8 cellular contexts compared by ENCODE assay signal in the genomic region with DNA sequence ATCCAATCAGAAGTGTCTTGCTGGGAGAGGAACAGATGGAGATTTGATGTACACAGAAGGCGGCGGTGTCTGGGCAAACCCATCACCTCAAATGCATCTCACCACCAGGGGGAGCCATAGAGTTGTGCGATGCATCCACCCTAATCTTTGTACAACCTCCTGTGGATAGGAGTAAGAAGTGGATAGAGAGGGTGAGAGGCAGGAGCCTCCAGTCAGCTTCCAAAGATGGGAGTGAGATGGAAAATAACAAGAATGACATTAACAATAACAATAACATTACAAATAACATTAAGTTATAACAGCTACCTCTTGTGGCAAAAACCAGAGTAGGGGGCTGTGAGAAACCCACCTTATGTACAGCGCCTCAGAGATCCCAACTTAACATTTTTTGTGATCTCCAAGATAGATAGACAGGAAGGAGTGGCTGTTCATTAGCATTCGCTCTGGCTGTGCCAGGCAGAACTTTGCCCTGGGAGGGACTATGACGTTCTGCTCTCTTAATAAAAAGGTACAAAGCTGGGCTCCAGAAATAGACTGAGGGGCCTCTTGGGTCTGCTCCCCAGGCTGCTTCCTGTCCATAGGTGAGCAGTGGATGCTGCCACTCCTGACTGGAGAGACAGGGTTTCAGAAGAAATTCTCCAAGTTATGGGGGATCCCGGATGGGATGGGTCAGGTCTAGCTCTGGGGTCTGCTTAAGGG. TPM values are rescaled to one million over a fixed set of nuclear protein-coding genes. Genes with fewer than 3 reads are reported as not detected.
DNase-seq lines count a peak whose midpoint lies in the region; ATAC-seq and TF ChIP-seq lines count a peak whose summit lies in the region.

No MANE protein-coding gene starts in this region.

- no peaks in the 10 kb centered on the region for H3K9me2 ChIP-seq in OCI-LY7 (ENCODE audit: insufficient read depth, low read length)

- no peak for TF ChIP-seq POLR2A in esophagus muscularis mucosa (IDR thresholded peaks at IDR 0.05; ENCODE audit: low read depth)

- H3K9me3 ChIP-seq in OCI-LY7 (ENCODE audit: low read length) (no peaks in the 10 kb centered on the region), esophagus muscularis mucosa (no peaks in the 10 kb centered on the region)

- BruUV-seq in OCI-LY7 (replicated peaks; lab: Mats Ljungman, UMichigan) = no TSS peak

- H3K4me3 ChIP-seq in HL-60 (replicated peaks; ENCODE audit: insufficient read depth, low read length) (no peak overlapping the region), OCI-LY7 (ENCODE audit: low read depth, low read length, poor library complexity, severe bottlenecking) (no peak overlapping the region), esophagus muscularis mucosa (no peak overlapping the region)

- peaks cover 3% of the 10 kb centered on the region for H3K9me3 Mint-ChIP-seq in nephron
- H3K9me3 Mint-ChIP-seq in stimulated activated naive B cell treated with anti-CD40 and anti-IgM and Interleukin-4, amounts not matched to agents 10 μg/mL and 1 μg/mL and 100 μg/mL, for 72 hours = peaks cover 0 to 2% of the 10 kb centered on the region in 2 donors

- DNase-seq in CD1c-positive myeloid dendritic cell (ENCODE audit: extremely low spot score) (peak; percentile 87), HL-60 (ENCODE audit: low read depth in 1 of 2, low spot score in 1 of 2) (peak; percentile 55 to 89), OCI-LY7 (ENCODE audit: low spot score) (peak; percentile 76), activated T-cell treated with anti-CD3 and anti-CD28 coated beads for 1 hour (ENCODE audit: low read depth) (peak; percentile 82), esophagus muscularis mucosa (ENCODE audit: extremely low spot score) (peak; percentile 95)
- DNase-seq in stimulated activated naive B cell treated with anti-CD40 and anti-IgM and Interleukin-4, amounts not matched to agents 10 μg/mL and 1 μg/mL and 100 μg/mL, for 72 hours = peak; percentile 66

- peak; percentile 94 for ATAC-seq in stimulated activated naive B cell treated with anti-CD40 and anti-IgM and Interleukin-4, amounts not matched to agents 10 μg/mL and 1 μg/mL and 100 μg/mL, for 72 hours (replicated peaks)
- ATAC-seq in HG03571 (IDR thresholded peaks at IDR 0.05; ENCODE audit: unreplicated experiment) = no peak

- intact Hi-C loops in OCI-LY7 (cut with micrococcal nuclease; ENCODE audit: unreplicated experiment) = loop anchor here (1.0 kb wide), 1 partner anchor 184 kb away; no protein-coding TSS in a partner anchor
- intact Hi-C loops in esophagus muscularis mucosa (cut with DNase I) = loop anchor here (2.0 to 10.0 kb wide), 2 partner anchors 182 to 304 kb away; no protein-coding TSS in a partner anchor

- no peak overlapping the region for H3K27ac Mint-ChIP-seq in nephron
- H3K27ac Mint-ChIP-seq in stimulated activated naive B cell treated with anti-CD40 and anti-IgM and Interleukin-4, amounts not matched to agents 10 μg/mL and 1 μg/mL and 100 μg/mL, for 72 hours = no peak overlapping the region

- H3K36me3 Mint-ChIP-seq in nephron (ENCODE audit: low read depth) = no peaks in the 10 kb centered on the region
- H3K36me3 Mint-ChIP-seq in stimulated activated naive B cell treated with anti-CD40 and anti-IgM and Interleukin-4, amounts not matched to agents 10 μg/mL and 1 μg/mL and 100 μg/mL, for 72 hours = peaks cover 0 to 3% of the 10 kb centered on the region in 2 donors

- H4K20me1 ChIP-seq in OCI-LY7 (ENCODE audit: insufficient read depth, low read length) = no peaks in the 10 kb centered on the region

- H3K27me3 ChIP-seq in HL-60 (ENCODE audit: insufficient read depth, poor library complexity, severe bottlenecking) (no peaks in the 10 kb centered on the region), esophagus muscularis mucosa (peaks cover 0 to 52% (median 0%) of the 10 kb centered on the region in 4 donors)

- CTCF ChIA-PET in OCI-LY7 (lab: Charles Lee; ENCODE audit: unreplicated experiment) = interaction anchor here (1.3 to 1.7 kb wide), 2 partner anchors 184 to 188 kb away, joined by 4 to 9 read pairs; no protein-coding TSS in a partner anchor

- WGBS in esophagus muscularis mucosa = 29% methylated on average over 6 of the region's 7 CpGs

- H3K4me1 Mint-ChIP-seq in nephron = no peaks in the 10 kb centered on the region
- H3K4me1 Mint-ChIP-seq in stimulated activated naive B cell treated with anti-CD40 and anti-IgM and Interleukin-4, amounts not matched to agents 10 μg/mL and 1 μg/mL and 100 μg/mL, for 72 hours = peaks cover 13 to 15% of the 10 kb centered on the region in 2 donors

- H3K79me2 ChIP-seq in OCI-LY7 (ENCODE audit: insufficient read depth, low read depth, low read length) = no peaks in the 10 kb centered on the region

- H3K27ac ChIP-seq in HL-60 (replicated peaks) (no peak overlapping the region), OCI-LY7 (ENCODE audit: low read depth, low read length, poor library complexity, severe bottlenecking) (no peak overlapping the region), esophagus muscularis mucosa (replicated peaks in 1 of 4) (no peak overlapping the region)

- peaks cover 10% of the 10 kb centered on the region for H3K27me3 Mint-ChIP-seq in nephron (ENCODE audit: low read depth)
- H3K27me3 Mint-ChIP-seq in stimulated activated naive B cell treated with anti-CD40 and anti-IgM and Interleukin-4, amounts not matched to agents 10 μg/mL and 1 μg/mL and 100 μg/mL, for 72 hours = peaks cover 6 to 40% of the 10 kb centered on the region in 2 donors

- POLR2A ChIA-PET in OCI-LY7 (lab: Charles Lee) = no interaction called here

- H3K4me1 ChIP-seq in OCI-LY7 (ENCODE audit: insufficient read depth, low read length, poor library complexity, severe bottlenecking) (no peaks in the 10 kb centered on the region), esophagus muscularis mucosa (no peaks in the 10 kb centered on the region)

- no peak overlapping the region for H3K4me2 ChIP-seq in OCI-LY7 (ENCODE audit: low read length)

- no peak overlapping the region for H3K4me3 Mint-ChIP-seq in nephron
- H3K4me3 Mint-ChIP-seq in stimulated activated naive B cell treated with anti-CD40 and anti-IgM and Interleukin-4, amounts not matched to agents 10 μg/mL and 1 μg/mL and 100 μg/mL, for 72 hours = no peak overlapping the region

- no peak overlapping the region for H2AFZ ChIP-seq in OCI-LY7 (ENCODE audit: low read length)

- TF ChIP-seq CTCF in HL-60 (IDR thresholded peaks at IDR 0.05; ENCODE audit: insufficient read depth, low read length) (peak; percentile 54), OCI-LY7 (conservative IDR thresholded peaks at IDR 0.05; ENCODE audit: low read length) (peak; percentile 91), esophagus muscularis mucosa (IDR thresholded peaks at IDR 0.05) (peak; percentile 73 to 84 (median 82)), nephron (IDR thresholded peaks at IDR 0.05; ENCODE audit: unreplicated experiment in 3 of 3) (peak; percentile 70 to 71 (median 71))

- no peaks in the 10 kb centered on the region for H3K36me3 ChIP-seq in OCI-LY7 (ENCODE audit: insufficient read depth, low read length)
- no peaks in the 10 kb centered on the region for H3K36me3 ChIP-seq in esophagus muscularis mucosa

- no peak for TF ChIP-seq EP300 in esophagus muscularis mucosa (IDR thresholded peaks at IDR 0.05)

RNA-seq across cellular contexts. Expression of gene CEACAM18, which starts 5.2 kb away (rescaled TPM):
- total RNA-seq in OCI-LY7 (2014; rRNA removed; shearing (Covaris generic)) = not detected in 2 replicates
- not detected in 2 replicates for total RNA-seq in OCI-LY7 (2022)
- not detected for total RNA-seq in esophagus muscularis mucosa

RNA-seq across cellular contexts. Expression of gene SIGLEC8, which starts 14.9 kb away (rescaled TPM):
- not detected in 2 replicates for total RNA-seq in OCI-LY7 (2014; rRNA removed; shearing (Covaris generic))
- total RNA-seq in OCI-LY7 (2022) = not detected in 2 replicates
- 1 to 10 TPM in 1 of 4 donors, under 1 TPM in 2, not detected in 1; 0.66 to 1.7 (median 0.86) TPM for total RNA-seq in esophagus muscularis mucosa

RNA-seq across cellular contexts. Expression of gene SIGLEC12, which starts 28.4 kb away (rescaled TPM):
- total RNA-seq in OCI-LY7 (2014; rRNA removed; shearing (Covaris generic)) = not detected in 2 replicates
- not detected in 2 replicates for total RNA-seq in OCI-LY7 (2022)
- total RNA-seq in esophagus muscularis mucosa = under 1 TPM in 1 of 4 donors, not detected in 3; 0.29 TPM

RNA-seq across cellular contexts. Expression of gene SIGLEC10, which starts 55.7 kb away (rescaled TPM):
- 20.7 and 25.2 TPM in 2 replicates for total RNA-seq in OCI-LY7 (2014; rRNA removed; shearing (Covaris generic))
- total RNA-seq in OCI-LY7 (2022) = 23.3 and 26.6 TPM in 2 replicates
- 1 to 10 TPM; 1.4 to 4.1 (median 2.4) TPM for total RNA-seq in esophagus muscularis mucosa

RNA-seq across cellular contexts. Expression of gene SIGLEC6, which starts 58.3 kb away (rescaled TPM):
- total RNA-seq in OCI-LY7 (2014; rRNA removed; shearing (Covaris generic)) = not detected in 2 replicates
- total RNA-seq in OCI-LY7 (2022) (not detected in 2 replicates), esophagus muscularis mucosa (1 to 10 TPM in 3 of 4 donors, under 1 TPM in 1; 0.58 to 6.3 (median 3.5) TPM)
